Comparison of ENCODE assay signal across 29 cellular contexts in genomic region chr1:169634145-169634544, GRCh38. TPM values are rescaled to one million over a fixed set of nuclear protein-coding genes. Genes with fewer than 3 reads are reported as not detected.
DNase-seq lines count a peak whose midpoint lies in the region; ATAC-seq, FAIRE-seq and TF ChIP-seq lines count a peak whose summit lies in the region.
"Had no signal": no experiment of that assay in that cellular context is flagged by ENCODE, and none has a peak within 500 bp of the region (broad histone marks: within the 10 kb centered on the region; RNA-seq: fewer than 3 reads in every experiment).

No MANE protein-coding gene starts in this region.

- TF ChIP-seq CTCF in HepG2 (CRISPR knock-in tag; IDR thresholded peaks at IDR 0.05) (no peak), right lobe of liver (IDR thresholded peaks at IDR 0.05) (no peak), K562 (IDR thresholded peaks at IDR 0.05 in 2 of 3, conservative IDR thresholded peaks at IDR 0.05 in 1 of 3; ENCODE audit: insufficient read depth in 2 of 3, low read depth in 1 of 3, low read length in 3 of 3) (no peak)

- FAIRE-seq in HepG2 (lab: Jason Lieb, UNC) (no peak), K562 (lab: Jason Lieb, UNC) (no peak)
- FAIRE-seq: A204.1, GM12878, GM12892, GM18507 had no signal

- POLR2A ChIA-PET in HepG2 (lab: Yijun Ruan, JAX) = no interaction called here
- POLR2A ChIA-PET in K562 (lab: Yijun Ruan, JAX) = interaction anchor here (0.6 kb wide), 1 partner anchor 441 kb away, joined by 3 read pairs; no protein-coding TSS in a partner anchor

- H3K4me3 ChIP-seq in HepG2 (replicated peaks in 1 of 3; ENCODE audit: insufficient read depth in 1 of 3, low read depth in 2 of 3, low read length in 3 of 3) = no peak overlapping the region
- no peak overlapping the region for H3K4me3 ChIP-seq in right lobe of liver
- H3K4me3 ChIP-seq in K562 = no peak overlapping the region
- H3K4me3 ChIP-seq: BLaER1, GM12878 had no signal

- CTCF ChIA-PET in HepG2 (lab: Yijun Ruan, JAX; ENCODE audit: low intra/inter-chr PET ratio, low total read pairs) (no interaction called here), K562 (lab: Yijun Ruan, JAX; ENCODE audit: low intra/inter-chr PET ratio) (no interaction called here)

- TF ChIP-seq RAD21 in HepG2 (CRISPR knock-in tag; IDR thresholded peaks at IDR 0.05) (no peak), K562 (CRISPR knock-in tag; conservative IDR thresholded peaks at IDR 0.05 in 1 of 2, IDR thresholded peaks at IDR 0.05 in 1 of 2) (no peak)

- intact Hi-C loops in HepG2 (cut with micrococcal nuclease; ENCODE audit: unreplicated experiment) (no loop called here), right lobe of liver (cut with DNase I) (no loop called here), K562 (cut with micrococcal nuclease) (no loop called here)

- H3K4me2 ChIP-seq in HepG2 (ENCODE audit: low read depth, low read length) (no peak overlapping the region), K562 (ENCODE audit: insufficient read depth, low read length) (no peak overlapping the region)
- H3K4me2 ChIP-seq: BLaER1 had no signal

- no peaks in the 10 kb centered on the region for H3K4me1 ChIP-seq in HepG2 (ENCODE audit: insufficient read depth, low read length)
- no peaks in the 10 kb centered on the region for H3K4me1 ChIP-seq in right lobe of liver
- H3K4me1 ChIP-seq in K562 (replicated peaks in 1 of 2; ENCODE audit: control insufficient read depth in 2 of 2, insufficient read depth in 2 of 2, low read length in 2 of 2) = no peaks in the 10 kb centered on the region
- H3K4me1 ChIP-seq: BE2C, BLaER1 had no signal

- DNase-seq in HepG2 (ENCODE audit: low spot score) (no peak), right lobe of liver (no peak), K562 (ENCODE audit: extremely low read depth in 1 of 4, low spot score in 3 of 4) (no peak), HuH-7 (ENCODE audit: low spot score) (no peak)
- DNase-seq in activated naive CD4-positive, alpha-beta T cell treated with Interleukin-2 at 50 U/mL for 16 hours = no peak
- DNase-seq: 8988T; ACHN; BE2C; C1 segment of cervical spinal cord; CD4-positive, alpha-beta memory T cell; CD4-positive, CD25-positive, alpha-beta regulatory T cell; CD8-positive, alpha-beta memory T cell; COR-L47; DMS 273 treated with DMSO at 0.1 percent for 48 hours; DMS153; DMS53; DMS79; DND-41; EL; GDM1 had no signal

- H3K9ac ChIP-seq in HepG2 (ENCODE audit: insufficient read depth, low read depth, low read length) (no peak overlapping the region), K562 (ENCODE audit: insufficient read depth in 1 of 2, low read depth in 2 of 2, low read length in 2 of 2) (no peak overlapping the region)
- H3K9ac ChIP-seq: BLaER1 had no signal

- in situ Hi-C loops in HepG2 (cut with HindIII; ENCODE audit: extremely low pct_ligation_motif_present, low pct_unique_long_range_greater_than_20kb) (no loop called here), K562 (cut with MboI) (no loop called here)

- ATAC-seq in HepG2 (no peak), right lobe of liver (no peak), K562 (no peak)
- ATAC-seq: GM12878 had no signal

- no peak overlapping the region for H3K27ac ChIP-seq in HepG2 (ENCODE audit: extremely low read length, insufficient read depth, low read length)
- H3K27ac ChIP-seq in right lobe of liver = no peak overlapping the region
- no peak overlapping the region for H3K27ac ChIP-seq in K562 (ENCODE audit: extremely low read depth, low read depth, low read length)
- H3K27ac ChIP-seq: BLaER1 had no signal

- H3K36me3 ChIP-seq in HepG2 (replicated peaks in 1 of 2; ENCODE audit: control insufficient read depth in 1 of 2, insufficient read depth in 2 of 2, low read length in 2 of 2) (no peaks in the 10 kb centered on the region), right lobe of liver (no peaks in the 10 kb centered on the region), K562 (ENCODE audit: control insufficient read depth, insufficient read depth, low read length) (no peaks in the 10 kb centered on the region)
- H3K36me3 ChIP-seq: BE2C, BLaER1 had no signal

- no peaks in the 10 kb centered on the region for H4K20me1 ChIP-seq in HepG2 (ENCODE audit: insufficient read depth, low read length)
- H4K20me1 ChIP-seq in K562 (replicated peaks; ENCODE audit: control insufficient read depth, insufficient read depth, low read length) = no peaks in the 10 kb centered on the region
- H4K20me1 ChIP-seq: BLaER1 had no signal

- TF ChIP-seq EP300 in HepG2 (IDR thresholded peaks at IDR 0.05; ENCODE audit: low read depth in 2 of 2, low read length in 2 of 2) (no peak), HepG2 (CRISPR knock-in tag; IDR thresholded peaks at IDR 0.05; ENCODE audit: borderline replicate concordance) (no peak), K562 (IDR thresholded peaks at IDR 0.05; ENCODE audit: low read length) (no peak)

- H3K79me2 ChIP-seq in HepG2 (ENCODE audit: insufficient read depth, low read length) (no peaks in the 10 kb centered on the region), K562 (ENCODE audit: control insufficient read depth, insufficient read depth, low read length) (no peaks in the 10 kb centered on the region)

- H3K9me3 ChIP-seq in HepG2 (ENCODE audit: low read length) = peaks cover 19% of the 10 kb centered on the region
- peaks cover 0 to 18% (median 0%) of the 10 kb centered on the region in 4 donors for H3K9me3 ChIP-seq in right lobe of liver
- H3K9me3 ChIP-seq in K562 (replicated peaks; ENCODE audit: control insufficient read depth, insufficient read depth, low read depth, low read length) = no peaks in the 10 kb centered on the region; the same call in 1 of the 2 replicates
- H3K9me3 ChIP-seq: BE2C had no signal

- TF ChIP-seq POLR2A in HepG2 (IDR thresholded peaks at IDR 0.05; ENCODE audit: insufficient read depth in 1 of 2, low read depth in 2 of 2, low read length in 2 of 2) = no peak
- TF ChIP-seq POLR2A in right lobe of liver (IDR thresholded peaks at IDR 0.05) = no peak
- no peak for TF ChIP-seq POLR2A in K562 (conservative IDR thresholded peaks at IDR 0.05)

- no peak overlapping the region for H2AFZ ChIP-seq in HepG2 (ENCODE audit: low read length)
- H2AFZ ChIP-seq in K562 (ENCODE audit: low read depth, low read length) = no peak overlapping the region

- no TSS peak for BruUV-seq in HepG2 (replicated peaks; lab: Mats Ljungman, UMichigan)
- BruUV-seq in K562 (replicated peaks; lab: Mats Ljungman, UMichigan) = no TSS peak

- H3K9me1 ChIP-seq in K562 (ENCODE audit: control insufficient read depth, insufficient read depth, low read length) = no peaks in the 10 kb centered on the region

- no peaks in the 10 kb centered on the region for H3K27me3 ChIP-seq in HepG2 (ENCODE audit: control insufficient read depth in 1 of 2, insufficient read depth in 2 of 2, low read length in 2 of 2)
- H3K27me3 ChIP-seq in right lobe of liver = no peaks in the 10 kb centered on the region
- no peaks in the 10 kb centered on the region for H3K27me3 ChIP-seq in K562 (ENCODE audit: control insufficient read depth in 2 of 2, insufficient read depth in 2 of 2, low read length in 2 of 2)
- H3K27me3 ChIP-seq: BLaER1 had no signal

- WGBS in HepG2 (ENCODE audit: low lambda C conversion rate) = 0% methylated on average over 1 of the region's 1 CpG
- WGBS in right lobe of liver (ENCODE audit: insufficient coverage, low coverage, low lambda C conversion rate, missing lambda C conversion rate) = 100% methylated on average over 1 of the region's 1 CpG
- WGBS in K562 (ENCODE audit: insufficient coverage, low coverage, missing lambda C conversion rate) = 0% methylated on average over 1 of the region's 1 CpG

RNA-seq across cellular contexts. Expression of gene SELP, which starts 4.2 kb away (rescaled TPM):
- total RNA-seq in HepG2 (2016; rRNA removed; fragmentation: Illumina TruSeq; extraction: Trizol) (not detected in 2 replicates), right lobe of liver (1 to 10 TPM in 5 of 6 experiments, under 1 TPM in 1; 0.70 to 2.9 (median 2.5) TPM), K562 (2014; rRNA removed) (not detected in 2 replicates), K562 (2014; rRNA removed; fragmentation: Illumina TruSeq; extraction: Trizol) (not detected in 2 replicates), K562 (2015; rRNA removed; fragmentation: Illumina TruSeq; extraction: Trizol) (not detected in 2 replicates), K562 (2021) (not detected in 2 replicates)
- total RNA-seq in HepG2 (2016; cell fraction: cytosol; rRNA removed; fragmentation: Illumina TruSeq; extraction: Trizol; ENCODE audit: low read depth) = not detected in 2 replicates
- total RNA-seq in HepG2 (2016; cell fraction: insoluble cytoplasmic fraction; rRNA removed; fragmentation: Illumina TruSeq; extraction: Trizol) = not detected in 2 replicates
- total RNA-seq in HepG2 (2016; cell fraction: membrane; rRNA removed; fragmentation: Illumina TruSeq; extraction: Trizol) = not detected in 2 replicates
- not detected in 2 replicates for total RNA-seq in HepG2 (2016; cell fraction: nucleus; rRNA removed; fragmentation: Illumina TruSeq; extraction: Trizol)
- polyA plus RNA-seq in HepG2 (2011; rRNA removed) (0.11 TPM in 1 of 2 replicates, not detected in the other), K562 (2011; rRNA removed) (not detected in 2 replicates), K562 (2014; fragmentation: Illumina TruSeq; extraction: Trizol) (not detected in 2 replicates), K562 (2014; fragmentation: Nextera tagmentation; extraction: Ambion mirVana) (not detected), K562 (2014; rRNA removed) (not detected in 2 replicates)
- polyA plus RNA-seq in HepG2 (2011; cell fraction: cytosol; rRNA removed) = not detected in 2 replicates
- not detected in 2 replicates for polyA plus RNA-seq in HepG2 (2011; cell fraction: nucleus; rRNA removed)
- polyA plus RNA-seq in HepG2 (2012) = not detected in 2 replicates
- polyA plus RNA-seq in HepG2 (2016; cell fraction: cytosol; fragmentation: Illumina TruSeq; extraction: Trizol; ENCODE audit: low read depth) = not detected in 2 replicates
- not detected in 2 replicates for polyA plus RNA-seq in HepG2 (2016; cell fraction: insoluble cytoplasmic fraction; fragmentation: Illumina TruSeq; extraction: Trizol; ENCODE audit: low read depth)
- not detected in 2 replicates for polyA plus RNA-seq in HepG2 (2016; cell fraction: membrane; fragmentation: Illumina TruSeq; extraction: Trizol; ENCODE audit: low read depth)
- polyA plus RNA-seq in HepG2 (2016; cell fraction: nucleus; fragmentation: Illumina TruSeq; extraction: Trizol; ENCODE audit: insufficient read depth, low read depth) = not detected in 2 replicates
- polyA minus RNA-seq in HepG2 (2011; rRNA and poly(A)+ RNA removed; ENCODE audit: low replicate concordance) = not detected in 2 replicates
- polyA minus RNA-seq in HepG2 (2011; cell fraction: cytosol; rRNA and poly(A)+ RNA removed) = not detected in 2 replicates
- polyA minus RNA-seq in HepG2 (2011; cell fraction: nucleus; rRNA and poly(A)+ RNA removed) = not detected in 2 replicates
- total RNA-seq in K562 (2011; cell fraction: chromatin; rRNA removed; ENCODE audit: low replicate concordance) = not detected in 2 replicates
- total RNA-seq in K562 (2011; cell fraction: nucleolus; rRNA removed) = not detected in 2 replicates
- total RNA-seq in K562 (2011; cell fraction: nucleoplasm; rRNA removed) = not detected in 2 replicates
- polyA plus RNA-seq in K562 (2011; cell fraction: cytosol; rRNA removed) = not detected in 2 replicates
- not detected in 2 replicates for polyA plus RNA-seq in K562 (2011; cell fraction: nucleus; rRNA removed)
- not detected in 2 replicates for polyA plus RNA-seq in K562 (2012)
- polyA minus RNA-seq in K562 (2011; rRNA and poly(A)+ RNA removed) = not detected in 2 replicates
- not detected in 2 replicates for polyA minus RNA-seq in K562 (2011; cell fraction: cytosol; rRNA and poly(A)+ RNA removed)
- not detected in 2 replicates for polyA minus RNA-seq in K562 (2011; cell fraction: nucleus; rRNA and poly(A)+ RNA removed)
- total RNA-seq: A673, Daoy, G401 had no signal
- polyA plus RNA-seq: AG04450 had no signal

RNA-seq across cellular contexts. Expression of gene F5, which starts 47.9 kb away (rescaled TPM):
- total RNA-seq in HepG2 (2016; rRNA removed; fragmentation: Illumina TruSeq; extraction: Trizol) (38.3 and 38.5 TPM in 2 replicates), right lobe of liver (100 to 1,000 TPM; 110 to 279 (median 175) TPM), K562 (2014; rRNA removed) (not detected in 2 replicates), K562 (2014; rRNA removed; fragmentation: Illumina TruSeq; extraction: Trizol) (not detected in 2 replicates), K562 (2015; rRNA removed; fragmentation: Illumina TruSeq; extraction: Trizol) (not detected in 2 replicates), K562 (2021) (0.07 and 0.13 TPM in 2 replicates)
- total RNA-seq in HepG2 (2016; cell fraction: cytosol; rRNA removed; fragmentation: Illumina TruSeq; extraction: Trizol; ENCODE audit: low read depth) = 6.6 and 9.4 TPM in 2 replicates
- total RNA-seq in HepG2 (2016; cell fraction: insoluble cytoplasmic fraction; rRNA removed; fragmentation: Illumina TruSeq; extraction: Trizol) = 33.8 and 35.2 TPM in 2 replicates
- total RNA-seq in HepG2 (2016; cell fraction: membrane; rRNA removed; fragmentation: Illumina TruSeq; extraction: Trizol) = 11.9 and 15.3 TPM in 2 replicates
- 102 and 119 TPM in 2 replicates for total RNA-seq in HepG2 (2016; cell fraction: nucleus; rRNA removed; fragmentation: Illumina TruSeq; extraction: Trizol)
- polyA plus RNA-seq in HepG2 (2011; rRNA removed) (64.0 and 65.5 TPM in 2 replicates), K562 (2011; rRNA removed) (not detected in 2 replicates), K562 (2014; fragmentation: Illumina TruSeq; extraction: Trizol) (not detected in 2 replicates), K562 (2014; fragmentation: Nextera tagmentation; extraction: Ambion mirVana) (not detected), K562 (2014; rRNA removed) (0.03 TPM in 1 of 2 replicates, not detected in the other)
- polyA plus RNA-seq in HepG2 (2011; cell fraction: cytosol; rRNA removed) = 20.1 and 37.4 TPM in 2 replicates
- 61.3 and 88.6 TPM in 2 replicates for polyA plus RNA-seq in HepG2 (2011; cell fraction: nucleus; rRNA removed)
- 145 and 175 TPM in 2 replicates for polyA plus RNA-seq in HepG2 (2012)
- polyA plus RNA-seq in HepG2 (2016; cell fraction: cytosol; fragmentation: Illumina TruSeq; extraction: Trizol; ENCODE audit: low read depth) = 5.8 and 7.1 TPM in 2 replicates
- 50.8 and 58.7 TPM in 2 replicates for polyA plus RNA-seq in HepG2 (2016; cell fraction: insoluble cytoplasmic fraction; fragmentation: Illumina TruSeq; extraction: Trizol; ENCODE audit: low read depth)
- 13.1 and 13.9 TPM in 2 replicates for polyA plus RNA-seq in HepG2 (2016; cell fraction: membrane; fragmentation: Illumina TruSeq; extraction: Trizol; ENCODE audit: low read depth)
- 177 and 188 TPM in 2 replicates for polyA plus RNA-seq in HepG2 (2016; cell fraction: nucleus; fragmentation: Illumina TruSeq; extraction: Trizol; ENCODE audit: insufficient read depth, low read depth)
- polyA minus RNA-seq in HepG2 (2011; rRNA and poly(A)+ RNA removed; ENCODE audit: low replicate concordance) = 0.02 and 35.4 TPM in 2 replicates
- polyA minus RNA-seq in HepG2 (2011; cell fraction: cytosol; rRNA and poly(A)+ RNA removed) = 46.0 and 76.1 TPM in 2 replicates
- 133 and 175 TPM in 2 replicates for polyA minus RNA-seq in HepG2 (2011; cell fraction: nucleus; rRNA and poly(A)+ RNA removed)
- not detected in 2 replicates for total RNA-seq in K562 (2011; cell fraction: chromatin; rRNA removed; ENCODE audit: low replicate concordance)
- not detected in 2 replicates for total RNA-seq in K562 (2011; cell fraction: nucleolus; rRNA removed)
- not detected in 2 replicates for total RNA-seq in K562 (2011; cell fraction: nucleoplasm; rRNA removed)
- polyA plus RNA-seq in K562 (2011; cell fraction: cytosol; rRNA removed) = not detected in 2 replicates
- not detected in 2 replicates for polyA plus RNA-seq in K562 (2011; cell fraction: nucleus; rRNA removed)
- not detected in 2 replicates for polyA plus RNA-seq in K562 (2012)
- polyA minus RNA-seq in K562 (2011; rRNA and poly(A)+ RNA removed) = not detected in 2 replicates
- 0.27 TPM in 1 of 2 replicates, not detected in the other for polyA minus RNA-seq in K562 (2011; cell fraction: cytosol; rRNA and poly(A)+ RNA removed)
- not detected in 2 replicates for polyA minus RNA-seq in K562 (2011; cell fraction: nucleus; rRNA and poly(A)+ RNA removed)
- total RNA-seq: A673, Daoy had no signal
- polyA plus RNA-seq: AG04450 had no signal

Comparison
In these comparisons a context has a peak if more than half of its experiments do, and no peak if none do; other contexts are left out.
1. RNA of gene F5, which starts 47.9 kb away (total RNA-seq): 110 to 279 TPM in right lobe of liver and 6.6 to 119 TPM in HepG2; 0.07 to 0.13 TPM in K562; every median in the first group is over 4 times any median in the second.